8 cellular contexts compared by ENCODE assay signal in genomic region chr12:76866726-76867125, GRCh38. TPM values are rescaled to one million over a fixed set of nuclear protein-coding genes. Genes with fewer than 3 reads are reported as not detected.
DNase-seq lines count a peak whose midpoint lies in the region; ATAC-seq, FAIRE-seq and TF ChIP-seq lines count a peak whose summit lies in the region.

No MANE protein-coding gene starts in this region.

- no peaks in the 10 kb centered on the region for H3K9me3 ChIP-seq in A549

- DNase-seq in A549 (ENCODE audit: low read depth in 1 of 2, low spot score in 1 of 2) = no peak
- DNase-seq in NCI-H1694 treated with DMSO at 0.1 percent for 48 hours (lab: John Stamatoyannopoulos, UW) = peak; percentile 53
- DNase-seq in fibroblast of peridontal ligament (ENCODE audit: extremely low read depth) = peak; percentile 93
- no peak for DNase-seq in frontal cortex (ENCODE audit: low spot score in 2 of 2)
- DNase-seq in NCI-H748 treated with DMSO at 0.1 percent for 48 hours (lab: John Stamatoyannopoulos, UW) = no peak
- no peak for DNase-seq in stimulated activated CD4-positive, alpha-beta T cell treated with anti-CD3 and anti-CD28 coated beads, Interleukin-12 subunit alpha, Interleukin-12 subunit beta, amount 100 ng/mL, for 4 hours

- ATAC-seq in A549 = no peak
- peak; percentile 57 for ATAC-seq in GM21528 (IDR thresholded peaks at IDR 0.05; ENCODE audit: low FRiP score, unreplicated experiment)
- ATAC-seq in GM19463 (IDR thresholded peaks at IDR 0.05; ENCODE audit: unreplicated experiment) = no peak

- H3K27ac ChIP-seq in A549 = no peak overlapping the region

- H3K4me3 ChIP-seq in A549 = no peak overlapping the region

- H3K4me2 ChIP-seq in A549 = no peak overlapping the region

- CTCF ChIA-PET in A549 (lab: Yijun Ruan, JAX) = interaction anchor here (1.5 to 2.7 kb wide), 2 partner anchors 10 to 144 kb away, joined by 5 to 7 read pairs; no protein-coding TSS in a partner anchor

- no peak for FAIRE-seq in A549 (lab: Jason Lieb, UNC)
- no peak for FAIRE-seq in frontal cortex (lab: Jason Lieb, UNC)

- H3K4me1 ChIP-seq in A549 = no peaks in the 10 kb centered on the region

- TF ChIP-seq POLR2A in A549 (IDR thresholded peaks at IDR 0.05; ENCODE audit: low read length) = no peak

- no peak for TF ChIP-seq RAD21 in A549 (conservative IDR thresholded peaks at IDR 0.05 in 1 of 2, IDR thresholded peaks at IDR 0.05 in 1 of 2)

- WGBS in A549 (ENCODE audit: missing lambda C conversion rate) = 90% methylated on average over 8 of the region's 8 CpGs

- POLR2A ChIA-PET in A549 (lab: Yijun Ruan, JAX) = no interaction called here

- TF ChIP-seq CTCF in A549 (IDR thresholded peaks at IDR 0.05) = no peak

- no peak for TF ChIP-seq EP300 in A549 (IDR thresholded peaks at IDR 0.05)

TF ChIP-seq in A549, 52 proteins besides CTCF, POLR2A, EP300 and RAD21:
- TF ChIP-seq ZFP36 (IDR thresholded peaks at IDR 0.05; ENCODE audit: borderline replicate concordance, partially characterized antibody) = no peak
- peak; percentile 9 for TF ChIP-seq MAFK (IDR thresholded peaks at IDR 0.05; ENCODE audit: partially characterized antibody)

RNA-seq across cellular contexts. Expression of gene CSRP2, which starts 12.1 kb away (rescaled TPM):
- polyA plus RNA-seq in A549 (2011; rRNA removed) = 19.2 and 19.5 TPM in 2 replicates
- polyA plus RNA-seq in A549 (2012; cell fraction: cytosol; rRNA removed) = 17.3 and 18.4 TPM in 2 replicates
- polyA plus RNA-seq in A549 (2012; cell fraction: nucleus; rRNA removed) = 7.3 and 8.8 TPM in 2 replicates
- polyA plus RNA-seq in A549 (2017; fragmentation: RNase III; extraction: RNeasy Plus Mini Kit Qiagen cat#74134 plus additional on column Dnase treatment) = 23.4 to 23.6 TPM (median 23.6 TPM) in 3 replicates
- polyA minus RNA-seq in A549 (2011; rRNA and poly(A)+ RNA removed) = 4.9 and 7.3 TPM in 2 replicates
- total RNA-seq in frontal cortex = 298 TPM

Comparison
In these comparisons a context has a peak if more than half of its experiments do, and no peak if none do; other contexts are left out.
1. DNase-seq: peak in NCI-H1694 treated with DMSO at 0.1 percent for 48 hours (single experiment) and fibroblast of peridontal ligament (single experiment); none in A549 (0 of 2), frontal cortex (0 of 2), NCI-H748 treated with DMSO at 0.1 percent for 48 hours (single experiment) and stimulated activated CD4-positive, alpha-beta T cell treated with anti-CD3 and anti-CD28 coated beads, Interleukin-12 subunit alpha, Interleukin-12 subunit beta, amount 100 ng/mL, for 4 hours (single experiment).